In genomic region chr4:125045311-125045710, GRCh38 we compare ENCODE assay signal across 15 cellular contexts.
"Had no signal": no experiment of that assay in that cellular context is flagged by ENCODE, and none has a peak within 500 bp of the region (broad histone marks: within the 10 kb centered on the region; RNA-seq: fewer than 3 reads in every experiment).

No MANE protein-coding gene starts in this region.

- DNase-seq: effector CD8-positive, alpha-beta T cell; foreskin keratinocyte; head of caudate nucleus; left colon; mammary epithelial cell; mucosa of descending colon; naive thymus-derived CD8-positive, alpha-beta T cell; sigmoid colon; stimulated activated CD4-positive, alpha-beta T cell treated with anti-CD3 and anti-CD28 coated beads, Interleukin-2, amount 100 ng/mL, for 24 hours; stimulated activated CD4-positive, alpha-beta T cell treated with anti-CD3 and anti-CD28 coated beads, Interleukin-4, amount 100 ng/mL, for 4 hours; stimulated activated naive B cell treated with anti-CD40 and anti-IgM and Interleukin-4, amounts not matched to agents 10 μg/mL and 1 μg/mL and 100 μg/mL, for 72 hours; stimulated activated naive CD8-positive, alpha-beta T cell treated with anti-CD3 and anti-CD28 coated beads, Interleukin-15, amount 100 ng/mL, for 72 hours; testis; upper lobe of right lung had no signal

- ATAC-seq: foreskin keratinocyte; left colon; mucosa of descending colon; naive thymus-derived CD8-positive, alpha-beta T cell; stimulated activated naive B cell treated with anti-CD40 and anti-IgM and Interleukin-4, amounts not matched to agents 10 μg/mL and 1 μg/mL and 100 μg/mL, for 72 hours; stimulated activated naive CD8-positive, alpha-beta T cell treated with anti-CD3 and anti-CD28 coated beads, Interleukin-15, amount 100 ng/mL, for 72 hours; upper lobe of right lung had no signal

- H3K4me1 Mint-ChIP-seq: naive thymus-derived CD8-positive, alpha-beta T cell; stimulated activated naive B cell treated with anti-CD40 and anti-IgM and Interleukin-4, amounts not matched to agents 10 μg/mL and 1 μg/mL and 100 μg/mL, for 72 hours; stimulated activated naive CD8-positive, alpha-beta T cell treated with anti-CD3 and anti-CD28 coated beads, Interleukin-15, amount 100 ng/mL, for 72 hours had no signal

- H3K27ac Mint-ChIP-seq: naive thymus-derived CD8-positive, alpha-beta T cell; stimulated activated naive B cell treated with anti-CD40 and anti-IgM and Interleukin-4, amounts not matched to agents 10 μg/mL and 1 μg/mL and 100 μg/mL, for 72 hours; stimulated activated naive CD8-positive, alpha-beta T cell treated with anti-CD3 and anti-CD28 coated beads, Interleukin-15, amount 100 ng/mL, for 72 hours had no signal

- H3K27me3 Mint-ChIP-seq: naive thymus-derived CD8-positive, alpha-beta T cell; stimulated activated naive B cell treated with anti-CD40 and anti-IgM and Interleukin-4, amounts not matched to agents 10 μg/mL and 1 μg/mL and 100 μg/mL, for 72 hours; stimulated activated naive CD8-positive, alpha-beta T cell treated with anti-CD3 and anti-CD28 coated beads, Interleukin-15, amount 100 ng/mL, for 72 hours had no signal

- H3K36me3 Mint-ChIP-seq: naive thymus-derived CD8-positive, alpha-beta T cell; stimulated activated naive B cell treated with anti-CD40 and anti-IgM and Interleukin-4, amounts not matched to agents 10 μg/mL and 1 μg/mL and 100 μg/mL, for 72 hours had no signal

- H3K4me3 Mint-ChIP-seq: naive thymus-derived CD8-positive, alpha-beta T cell; neural crest cell; stimulated activated naive B cell treated with anti-CD40 and anti-IgM and Interleukin-4, amounts not matched to agents 10 μg/mL and 1 μg/mL and 100 μg/mL, for 72 hours; stimulated activated naive CD8-positive, alpha-beta T cell treated with anti-CD3 and anti-CD28 coated beads, Interleukin-15, amount 100 ng/mL, for 72 hours had no signal
